ENCODE assay signal across 20 cellular contexts in genomic region chr3:189202583-189202982, GRCh38.
"Had no signal": no experiment of that assay in that cellular context is flagged by ENCODE, and none has a peak within 500 bp of the region (broad histone marks: within the 10 kb centered on the region; RNA-seq: fewer than 3 reads in every experiment).

No MANE protein-coding gene starts in this region.

- H3K9me3 Mint-ChIP-seq: activated CD4-positive, alpha-beta T cell treated with anti-CD3 and anti-CD28 coated beads, Interleukin-2, amount 10 ng/mL, durations not matched to agents 24 days and 14 days; immature natural killer cell had no signal

- H3K4me1 ChIP-seq: gastroesophageal sphincter, upper lobe of right lung had no signal

- H3K9me3 ChIP-seq: gastroesophageal sphincter, mucosa of descending colon, upper lobe of right lung had no signal

- H3K36me3 ChIP-seq: gastroesophageal sphincter, upper lobe of right lung, WERI-Rb-1 had no signal

- H3K27ac Mint-ChIP-seq: activated CD4-positive, alpha-beta T cell treated with anti-CD3 and anti-CD28 coated beads, Interleukin-2, amount 10 ng/mL, durations not matched to agents 24 days and 14 days; immature natural killer cell; natural killer cell; stimulated activated naive CD8-positive, alpha-beta T cell treated with anti-CD3 and anti-CD28 coated beads, Interleukin-15, Interleukin-2, amounts not matched to agents 100 ng/mL and 50 ng/mL, for 24 hours; T-cell had no signal

- H3K4me3 Mint-ChIP-seq: activated CD4-positive, alpha-beta T cell treated with anti-CD3 and anti-CD28 coated beads, Interleukin-2, amount 10 ng/mL, durations not matched to agents 24 days and 14 days; immature natural killer cell; natural killer cell; stimulated activated naive CD8-positive, alpha-beta T cell treated with anti-CD3 and anti-CD28 coated beads, Interleukin-15, Interleukin-2, amounts not matched to agents 100 ng/mL and 50 ng/mL, for 24 hours; T-cell had no signal

- DNase-seq: activated CD4-positive, alpha-beta T cell treated with anti-CD3 and anti-CD28 coated beads, Interleukin-2, amount 10 ng/mL, durations not matched to agents 24 days and 14 days; activated naive CD4-positive, alpha-beta T cell treated with Interleukin-2 at 50 U/mL for 16 hours; central memory CD4-positive, alpha-beta T cell; cortex of kidney; effector memory CD4-positive, alpha-beta T cell; hippocampal formation; immature natural killer cell; left cardiac atrium; mucosa of descending colon; natural killer cell; occipital lobe; stimulated activated CD4-positive, alpha-beta T cell treated with anti-CD3 and anti-CD28 coated beads, Interleukin-4, amount 100 ng/mL, for 1 hour; T-cell; T1000; upper lobe of right lung; WERI-Rb-1 had no signal

- H3K4me3 ChIP-seq: gastroesophageal sphincter, lung, mucosa of descending colon, upper lobe of right lung had no signal

- H3K4me1 Mint-ChIP-seq: activated CD4-positive, alpha-beta T cell treated with anti-CD3 and anti-CD28 coated beads, Interleukin-2, amount 10 ng/mL, durations not matched to agents 24 days and 14 days; immature natural killer cell; natural killer cell; T-cell had no signal

- H3K27ac ChIP-seq: epithelial cell of prostate, gastroesophageal sphincter, upper lobe of right lung, WERI-Rb-1 had no signal

- H3K27me3 Mint-ChIP-seq: stimulated activated naive CD8-positive, alpha-beta T cell treated with anti-CD3 and anti-CD28 coated beads, Interleukin-15, Interleukin-2, amounts not matched to agents 100 ng/mL and 50 ng/mL, for 24 hours had no signal

- H3K27me3 ChIP-seq: gastroesophageal sphincter, upper lobe of right lung had no signal

- ATAC-seq: gastroesophageal sphincter, left cardiac atrium, mucosa of descending colon, natural killer cell, T-cell, upper lobe of right lung had no signal

- H3K36me3 Mint-ChIP-seq: natural killer cell, T-cell had no signal
